In genomic region chr9:21883642-21884041, GRCh38 we compare ENCODE assay signal across 15 cellular contexts.
DNase-seq lines count a peak whose midpoint lies in the region; ATAC-seq, FAIRE-seq and TF ChIP-seq lines count a peak whose summit lies in the region.
"Had no signal": no experiment of that assay in that cellular context is flagged by ENCODE, and none has a peak within 500 bp of the region (broad histone marks: within the 10 kb centered on the region; RNA-seq: fewer than 3 reads in every experiment).

No MANE protein-coding gene starts in this region.

- H3K9me3 ChIP-seq in H1 (ENCODE audit: insufficient read depth in 2 of 2, low read depth in 1 of 2, low read length in 1 of 2), result no peaks in the 10 kb centered on the region; a peak in 1 of 4 replicates
- H3K9me3 ChIP-seq in upper lobe of right lung, result no peaks in the 10 kb centered on the region
- peaks cover 0 to 14% of the 10 kb centered on the region in 2 donors for H3K9me3 ChIP-seq in uterus
- no peaks in the 10 kb centered on the region for H3K9me3 ChIP-seq in PC-3 (ENCODE audit: low read length)
- H3K9me3 ChIP-seq: prostate gland had no signal

- no peak overlapping the region for H3K4ac ChIP-seq in H1 (replicated peaks; ENCODE audit: insufficient read length, low read depth, low read length)

- intact Hi-C loops in upper lobe of right lung (cut with DNase I), result no loop called here
- intact Hi-C loops in uterus (cut with DNase I; ENCODE audit: low total_unique reads), result no loop called here
- intact Hi-C loops in PC-3 (cut with micrococcal nuclease), result no loop called here

- FAIRE-seq in H1 (lab: Jason Lieb, UNC), result no peak
- FAIRE-seq: K562 had no signal

- no peak overlapping the region for H4K5ac ChIP-seq in H1 (ENCODE audit: insufficient read length, low read depth, low read length)

- no peak overlapping the region for H3K18ac ChIP-seq in H1 (ENCODE audit: extremely low read depth, low read length)

- H3K14ac ChIP-seq in H1 (ENCODE audit: insufficient read length), result no peak overlapping the region

- H3K9me2 ChIP-seq in PC-3 (replicated peaks; ENCODE audit: low read length), result no peaks in the 10 kb centered on the region

- no peak overlapping the region for H3K23ac ChIP-seq in H1 (ENCODE audit: insufficient read length)

- H3K27ac Mint-ChIP-seq in stimulated activated naive CD8-positive, alpha-beta T cell treated with anti-CD3 and anti-CD28 coated beads, Interleukin-15, amount 100 ng/mL, for 72 hours, result no peak overlapping the region

- H3K4me3 ChIP-seq in H1 (ENCODE audit: extremely low read depth in 1 of 4, insufficient read depth in 2 of 4, low read depth in 3 of 4, low read length in 4 of 4), result no peak overlapping the region
- no peak overlapping the region for H3K4me3 ChIP-seq in upper lobe of right lung
- H3K4me3 ChIP-seq in uterus, result no peak overlapping the region
- no peak overlapping the region for H3K4me3 ChIP-seq in PC-3 (ENCODE audit: low read length)
- H3K4me3 ChIP-seq: coronary artery, esophagus muscularis mucosa, K562, prostate gland, tibial artery had no signal

- no peak overlapping the region; a peak in 1 of 4 replicates for H3K4me2 ChIP-seq in H1 (ENCODE audit: insufficient read depth in 1 of 2, low read depth in 2 of 2, low read length in 2 of 2)
- no peak overlapping the region for H3K4me2 ChIP-seq in PC-3 (ENCODE audit: low read length)

- H3K9me3 Mint-ChIP-seq in stimulated activated naive CD8-positive, alpha-beta T cell treated with anti-CD3 and anti-CD28 coated beads, Interleukin-15, amount 100 ng/mL, for 72 hours, result peaks cover 27 to 51% of the 10 kb centered on the region in 2 donors

- H3K79me2 ChIP-seq in H1 (ENCODE audit: control insufficient read depth in 1 of 2, insufficient read depth in 2 of 2, low read length in 2 of 2) (no peaks in the 10 kb centered on the region), PC-3 (ENCODE audit: low read length) (no peaks in the 10 kb centered on the region)

- H2BK20ac ChIP-seq in H1 (ENCODE audit: low read length), result no peak overlapping the region

- POLR2A ChIA-PET in H1 (lab: Charles Lee; ENCODE audit: partially characterized antibody), result interaction anchor here (1.1 to 1.4 kb wide), 3 partner anchors 10 to 18 kb away, joined by 3 to 4 read pairs (median 3); no protein-coding TSS in a partner anchor
- POLR2A ChIA-PET in PC-3 (lab: Charles Lee; ENCODE audit: unreplicated experiment), result interaction anchor here (0.6 kb wide), 1 partner anchor 124 kb away, joined by 4 read pairs; no protein-coding TSS in a partner anchor

- H3K27me3 Mint-ChIP-seq in stimulated activated naive CD8-positive, alpha-beta T cell treated with anti-CD3 and anti-CD28 coated beads, Interleukin-15, amount 100 ng/mL, for 72 hours, result no peaks in the 10 kb centered on the region

- H4K91ac ChIP-seq in H1 (replicated peaks; ENCODE audit: insufficient read length, low read length), result no peak overlapping the region

- H3K56ac ChIP-seq in H1 (replicated peaks; ENCODE audit: insufficient read length, low read depth, low read length), result no peak overlapping the region

- CTCF ChIA-PET in H1 (lab: Charles Lee; ENCODE audit: partially characterized antibody), result interaction anchor here (0.7 to 1.5 kb wide), 7 partner anchors 16 to 185 kb away, joined by 3 to 5 read pairs (median 4); no protein-coding TSS in a partner anchor
- CTCF ChIA-PET in PC-3 (lab: Charles Lee), result interaction anchor here (0.5 kb wide), 1 partner anchor 350 kb away, joined by 3 read pairs; no protein-coding TSS in a partner anchor

- TF ChIP-seq EP300 in H1 (IDR thresholded peaks at IDR 0.05; ENCODE audit: borderline replicate concordance in 1 of 2, low read depth in 2 of 2, low read length in 2 of 2), result no peak

- H3F3A ChIP-seq in PC-3 (ENCODE audit: low read length, unreplicated experiment), result no peaks in the 10 kb centered on the region

- H3K4me3 Mint-ChIP-seq in stimulated activated naive CD8-positive, alpha-beta T cell treated with anti-CD3 and anti-CD28 coated beads, Interleukin-15, amount 100 ng/mL, for 72 hours, result no peak overlapping the region

- no peak overlapping the region for H2AK5ac ChIP-seq in H1 (ENCODE audit: low read depth, low read length)

- TF ChIP-seq CTCF in H1 (IDR thresholded peaks at IDR 0.05; ENCODE audit: control extremely low read depth in 1 of 3, insufficient read depth in 1 of 3, low read depth in 1 of 3, low read length in 3 of 3), result peak in 2 of 3 experiments; percentile 19 to 38; a peak in 3 of 4 replicates
- TF ChIP-seq CTCF in upper lobe of right lung (IDR thresholded peaks at IDR 0.05), result no peak
- TF ChIP-seq CTCF in uterus (IDR thresholded peaks at IDR 0.05), result no peak
- no peak for TF ChIP-seq CTCF in PC-3 (conservative IDR thresholded peaks at IDR 0.05; ENCODE audit: low read depth, low read length)

- no peaks in the 10 kb centered on the region for H3K4me1 Mint-ChIP-seq in stimulated activated naive CD8-positive, alpha-beta T cell treated with anti-CD3 and anti-CD28 coated beads, Interleukin-15, amount 100 ng/mL, for 72 hours

- TF ChIP-seq POLR2A in H1 (IDR thresholded peaks at IDR 0.05; ENCODE audit: control extremely low read depth in 1 of 2, low read depth in 2 of 2, low read length in 2 of 2), result no peak
- TF ChIP-seq POLR2A in uterus (IDR thresholded peaks at IDR 0.05), result no peak

- WGBS in H1 (ENCODE audit: extremely low coverage in 1 of 2, insufficient coverage in 1 of 2, insufficient read length in 1 of 2, insufficient replicate concordance in 2 of 2, low coverage in 1 of 2, low lambda C conversion rate in 2 of 2, missing lambda C conversion rate in 1 of 2), 2 experiments, result 82% methylated on average over 3 of the region's 3 CpGs; no CpG with 5 or more reads in 1 of the 2 experiments

- H3K27me3 ChIP-seq in H1 (replicated peaks in 1 of 4; ENCODE audit: control insufficient read depth in 3 of 4, extremely low read depth in 1 of 4, insufficient read depth in 3 of 4, low read length in 3 of 4) (no peaks in the 10 kb centered on the region), upper lobe of right lung (no peaks in the 10 kb centered on the region), uterus (no peaks in the 10 kb centered on the region), PC-3 (ENCODE audit: low read length) (no peaks in the 10 kb centered on the region)
- H3K27me3 ChIP-seq: esophagus muscularis mucosa, tibial artery had no signal

- H3K23me2 ChIP-seq in H1 (ENCODE audit: low read depth, low read length), result no peaks in the 10 kb centered on the region; the same call in 1 of the 2 replicates

- BruUV-seq in PC-3 (replicated peaks; lab: Mats Ljungman, UMichigan), result no TSS peak

- H3K27ac ChIP-seq in H1 (ENCODE audit: low read depth, low read length) (no peak overlapping the region), upper lobe of right lung (no peak overlapping the region), uterus (no peak overlapping the region), PC-3 (ENCODE audit: low read length) (no peak overlapping the region)
- H3K27ac ChIP-seq: coronary artery, esophagus muscularis mucosa, prostate gland, tibial artery had no signal

- H4K20me1 ChIP-seq in H1 (replicated peaks in 1 of 2; ENCODE audit: control insufficient read depth in 1 of 2, insufficient read depth in 2 of 2, low read length in 2 of 2), result no peaks in the 10 kb centered on the region
- no peaks in the 10 kb centered on the region for H4K20me1 ChIP-seq in PC-3 (ENCODE audit: low read length)

- no peak overlapping the region; the same call in 1 of the 2 replicates for H4K8ac ChIP-seq in H1 (ENCODE audit: extremely low read depth, insufficient read depth, low read length)

- H3K79me1 ChIP-seq in H1 (ENCODE audit: low read depth, low read length), result no peaks in the 10 kb centered on the region; the same call in 1 of the 2 replicates

- peak in 1 of 2 donors; percentile 11 for DNase-seq in stimulated activated naive CD8-positive, alpha-beta T cell treated with anti-CD3 and anti-CD28 coated beads, Interleukin-15, amount 100 ng/mL, for 72 hours
- DNase-seq in stimulated activated naive CD8-positive, alpha-beta T cell treated with anti-CD3 and anti-CD28 coated beads, Interleukin-15, Interleukin-2, amounts not matched to agents 100 U/mL and 50 U/mL, for 24 hours, result no peak
- peak; percentile 5 for DNase-seq in NCI-H146 treated with DMSO at 0.1 percent for 48 hours (lab: John Stamatoyannopoulos, UW; ENCODE audit: unreplicated experiment)
- no peak for DNase-seq in H1 (ENCODE audit: low read depth in 1 of 2, low spot score in 2 of 2)
- DNase-seq in upper lobe of right lung, result no peak
- DNase-seq in uterus, result no peak
- DNase-seq in NCI-H446 treated with DMSO at 0.1 percent for 48 hours (lab: John Stamatoyannopoulos, UW), result no peak
- no peak for DNase-seq in PC-3
- DNase-seq: NCI-H187 treated with DMSO at 0.1 percent for 48 hours, SW 1271, tibial artery had no signal

- peak in 1 of 2 experiments; percentile 26; a peak in 2 of 4 replicates for TF ChIP-seq RAD21 in H1 (IDR thresholded peaks at IDR 0.05 in 1 of 2, conservative IDR thresholded peaks at IDR 0.05 in 1 of 2; ENCODE audit: low read depth in 2 of 2, low read length in 2 of 2)

- no peak overlapping the region for H2BK120ac ChIP-seq in H1 (replicated peaks; ENCODE audit: low read depth, low read length)

- H2BK5ac ChIP-seq in H1 (ENCODE audit: low read depth, low read length), result no peak overlapping the region

- H3K9ac ChIP-seq in H1 (replicated peaks in 1 of 4; ENCODE audit: extremely low read depth in 1 of 4, low read depth in 3 of 4, low read length in 3 of 4), result no peak overlapping the region
- no peak overlapping the region for H3K9ac ChIP-seq in PC-3 (ENCODE audit: low read length)

- H3K4me1 ChIP-seq in H1 (replicated peaks in 1 of 4; ENCODE audit: control insufficient read depth in 3 of 4, insufficient read depth in 4 of 4, low read length in 3 of 4) (peaks cover 0 to 4% (median 0%) of the 10 kb centered on the region in 4 experiments; a peak in 1 of 7 replicates), upper lobe of right lung (no peaks in the 10 kb centered on the region), uterus (no peaks in the 10 kb centered on the region), PC-3 (ENCODE audit: insufficient read depth, low read length) (no peaks in the 10 kb centered on the region)
- H3K4me1 ChIP-seq: esophagus muscularis mucosa, prostate gland, tibial artery had no signal

- ATAC-seq in stimulated activated naive CD8-positive, alpha-beta T cell treated with anti-CD3 and anti-CD28 coated beads, Interleukin-15, amount 100 ng/mL, for 72 hours, result peak; percentile 69
- no peak for ATAC-seq in stimulated activated naive CD8-positive, alpha-beta T cell treated with anti-CD3 and anti-CD28 coated beads, Interleukin-15, Interleukin-2, amounts not matched to agents 100 U/mL and 50 U/mL, for 24 hours
- ATAC-seq in upper lobe of right lung (peak; percentile 38), PC-3 (no peak)
- ATAC-seq: K562 had no signal

- H2AFZ ChIP-seq in H1 (ENCODE audit: low read length) (no peak overlapping the region), PC-3 (ENCODE audit: low read length) (no peak overlapping the region)

- H2BK15ac ChIP-seq in H1 (ENCODE audit: low read length), result no peak overlapping the region

- no peak overlapping the region for H2BK12ac ChIP-seq in H1 (ENCODE audit: low read depth, low read length)

- H3K36me3 ChIP-seq in H1 (ENCODE audit: control insufficient read depth in 2 of 4, insufficient read depth in 4 of 4, low read length in 3 of 4), result no peaks in the 10 kb centered on the region; a peak in 2 of 8 replicates
- no peaks in the 10 kb centered on the region for H3K36me3 ChIP-seq in upper lobe of right lung
- H3K36me3 ChIP-seq in uterus, result no peaks in the 10 kb centered on the region
- H3K36me3 ChIP-seq in PC-3 (ENCODE audit: low read depth, low read length), result peaks cover 18% of the 10 kb centered on the region
- H3K36me3 ChIP-seq: prostate gland had no signal

Comparison
In these comparisons a context has a peak if more than half of its experiments do, and no peak if none do; other contexts are left out.
1. ATAC-seq: peak in stimulated activated naive CD8-positive, alpha-beta T cell treated with anti-CD3 and anti-CD28 coated beads, Interleukin-15, amount 100 ng/mL, for 72 hours (single experiment) and upper lobe of right lung (single experiment); none in stimulated activated naive CD8-positive, alpha-beta T cell treated with anti-CD3 and anti-CD28 coated beads, Interleukin-15, Interleukin-2, amounts not matched to agents 100 U/mL and 50 U/mL, for 24 hours (single experiment) and PC-3 (single experiment).
2. CTCF ChIP-seq: peak in H1 (2 of 3); none in upper lobe of right lung (single experiment), uterus (0 of 4) and PC-3 (single experiment).